Comparison of ENCODE assay signal across 12 cellular contexts in genomic region chr9:136572003-136572595, GRCh38. TPM values are rescaled to one million over a fixed set of nuclear protein-coding genes. Genes with fewer than 3 reads are reported as not detected.
DNase-seq lines count a peak whose midpoint lies in the region; ATAC-seq, FAIRE-seq and TF ChIP-seq lines count a peak whose summit lies in the region.
"Had no signal": no experiment of that assay in that cellular context is flagged by ENCODE, and none has a peak within 500 bp of the region (broad histone marks: within the 10 kb centered on the region; RNA-seq: fewer than 3 reads in every experiment).

No MANE protein-coding gene starts in this region.

- DNase-seq in H54 (ENCODE audit: insufficient read length, low spot score) (no peak), astrocyte of the cerebellum (ENCODE audit: low read depth) (peak; percentile 59), hepatocyte (ENCODE audit: low spot score) (peak; percentile 69), retina (peak; percentile 85), mammary epithelial cell (no peak), glutamatergic neuron (no peak), DMS 273 treated with DMSO at 0.1 percent for 48 hours (lab: John Stamatoyannopoulos, UW) (no peak)
- DNase-seq: activated naive CD4-positive, alpha-beta T cell treated with Interleukin-2 at 50 U/mL for 16 hours; DMS79 treated with DMSO at 0.1 percent for 48 hours; NCI-H2107 had no signal

- H3K27me3 ChIP-seq in hepatocyte = no peaks in the 10 kb centered on the region
- no peaks in the 10 kb centered on the region for H3K27me3 ChIP-seq in mammary epithelial cell (ENCODE audit: insufficient read depth, low read length)

- H3K27ac ChIP-seq in hepatocyte (no peak overlapping the region), mammary epithelial cell (ENCODE audit: insufficient read depth, low read depth, low read length) (no peak overlapping the region)

- in situ Hi-C loops in astrocyte of the cerebellum (cut with HindIII; ENCODE audit: low sequenced_read_pairs) (no loop called here), mammary epithelial cell (cut with MboI; ENCODE audit: low sequenced_read_pairs in 2 of 2) (no loop called here)

- dilution Hi-C loops in mammary epithelial cell (cut with HindIII; ENCODE audit: low sequenced_read_pairs) = no loop called here

- no peak overlapping the region for H2AFZ ChIP-seq in hepatocyte
- no peak overlapping the region for H2AFZ ChIP-seq in mammary epithelial cell (ENCODE audit: low read depth, low read length)

- H3K79me2 ChIP-seq in hepatocyte = no peaks in the 10 kb centered on the region
- no peaks in the 10 kb centered on the region for H3K79me2 ChIP-seq in mammary epithelial cell (ENCODE audit: insufficient read depth, low read length)

- peak; percentile 29; the same call in 1 of the 2 replicates for TF ChIP-seq POLR2A in H54 (IDR thresholded peaks at IDR 0.05; ENCODE audit: low read depth, low read length)

- H4K20me1 ChIP-seq in hepatocyte (ENCODE audit: insufficient read depth, poor library complexity, severe bottlenecking) (no peaks in the 10 kb centered on the region), mammary epithelial cell (ENCODE audit: insufficient read depth, low read length) (no peaks in the 10 kb centered on the region)

- H3K36me3 ChIP-seq in hepatocyte (replicated peaks; ENCODE audit: insufficient read depth, low read depth) (no peaks in the 10 kb centered on the region), mammary epithelial cell (ENCODE audit: insufficient read depth, low read length) (no peaks in the 10 kb centered on the region)

- TF ChIP-seq CTCF in astrocyte of the cerebellum (IDR thresholded peaks at IDR 0.05; ENCODE audit: low read depth, low read length, missing control alignments) (no peak), hepatocyte (IDR thresholded peaks at IDR 0.05; ENCODE audit: poor library complexity) (no peak), mammary epithelial cell (conservative IDR thresholded peaks at IDR 0.05 in 1 of 2, IDR thresholded peaks at IDR 0.05 in 1 of 2; ENCODE audit: extremely low read depth in 1 of 2, insufficient read depth in 1 of 2, low read depth in 1 of 2, low read length in 2 of 2) (no peak), glutamatergic neuron (IDR thresholded peaks at IDR 0.05; ENCODE audit: partially characterized antibody, unreplicated experiment) (no peak)

- H3K27ac Mint-ChIP-seq in glutamatergic neuron (ENCODE audit: unreplicated experiment) = no peak overlapping the region
- H3K27ac Mint-ChIP-seq: stimulated activated naive CD8-positive, alpha-beta T cell treated with anti-CD3 and anti-CD28 coated beads, Interleukin-15, Interleukin-2, amounts not matched to agents 100 ng/mL and 50 ng/mL, for 24 hours had no signal

- no TSS peak for BruUV-seq in mammary epithelial cell (replicated peaks; lab: Mats Ljungman, UMichigan)

- no peak overlapping the region for H3K4me3 Mint-ChIP-seq in glutamatergic neuron (ENCODE audit: unreplicated experiment)
- H3K4me3 Mint-ChIP-seq: stimulated activated naive CD8-positive, alpha-beta T cell treated with anti-CD3 and anti-CD28 coated beads, Interleukin-15, Interleukin-2, amounts not matched to agents 100 ng/mL and 50 ng/mL, for 24 hours had no signal

- intact Hi-C loops in mammary epithelial cell (cut with micrococcal nuclease) = no loop called here

- CTCF ChIA-PET in mammary epithelial cell (lab: Charles Lee; ENCODE audit: low non-redundant PET) = no interaction called here

- no peak overlapping the region for H3K4me2 ChIP-seq in hepatocyte
- H3K4me2 ChIP-seq in mammary epithelial cell (ENCODE audit: insufficient read depth, low read depth, low read length) = no peak overlapping the region

- H3K9ac ChIP-seq in mammary epithelial cell (ENCODE audit: insufficient read depth, low read length) = no peak overlapping the region

- H3K4me1 Mint-ChIP-seq in glutamatergic neuron (ENCODE audit: low read depth, unreplicated experiment) = peaks cover 7% of the 10 kb centered on the region

- peaks cover 11% of the 10 kb centered on the region for H3K27me3 Mint-ChIP-seq in glutamatergic neuron (ENCODE audit: unreplicated experiment)
- H3K27me3 Mint-ChIP-seq: stimulated activated naive CD8-positive, alpha-beta T cell treated with anti-CD3 and anti-CD28 coated beads, Interleukin-15, Interleukin-2, amounts not matched to agents 100 ng/mL and 50 ng/mL, for 24 hours had no signal

- H3K36me3 Mint-ChIP-seq in glutamatergic neuron (ENCODE audit: unreplicated experiment) = no peaks in the 10 kb centered on the region

- H3K4me3 ChIP-seq in astrocyte of the cerebellum (ENCODE audit: low read depth, low read length) (no peak overlapping the region), hepatocyte (no peak overlapping the region), mammary epithelial cell (replicated peaks in 1 of 3; ENCODE audit: insufficient read depth in 1 of 3, low read depth in 2 of 3, low read length in 3 of 3) (no peak overlapping the region)

- no peaks in the 10 kb centered on the region for H3K9me2 ChIP-seq in hepatocyte (replicated peaks; ENCODE audit: insufficient read depth)

- H3K9me3 ChIP-seq in hepatocyte (ENCODE audit: low read depth) (no peaks in the 10 kb centered on the region), mammary epithelial cell (replicated peaks; ENCODE audit: insufficient read depth, low read length) (no peaks in the 10 kb centered on the region)

- H3K4me1 ChIP-seq in hepatocyte (ENCODE audit: insufficient read depth) (peaks cover 35% of the 10 kb centered on the region), mammary epithelial cell (ENCODE audit: insufficient read depth, low read length) (peaks cover 27% of the 10 kb centered on the region)

- no peak for FAIRE-seq in H54 (lab: Jason Lieb, UNC)

- ATAC-seq in HG03439 (IDR thresholded peaks at IDR 0.05; ENCODE audit: unreplicated experiment) = no peak

- WGBS in hepatocyte (ENCODE audit: low lambda C conversion rate, missing lambda C conversion rate) = 26% methylated on average over 13 of the region's 13 CpGs
- WGBS in mammary epithelial cell (ENCODE audit: low coverage, missing lambda C conversion rate) = 50% methylated on average over 11 of the region's 13 CpGs

- peaks cover 14% of the 10 kb centered on the region for H3K9me3 Mint-ChIP-seq in glutamatergic neuron (ENCODE audit: unreplicated experiment)
- H3K9me3 Mint-ChIP-seq: stimulated activated naive CD8-positive, alpha-beta T cell treated with anti-CD3 and anti-CD28 coated beads, Interleukin-15, Interleukin-2, amounts not matched to agents 100 ng/mL and 50 ng/mL, for 24 hours had no signal

RNA-seq across cellular contexts. Expression of gene NOTCH1, which starts 26.3 kb away (rescaled TPM):
- total RNA-seq in hepatocyte = 4.3 and 6.5 TPM in 2 replicates
- polyA plus RNA-seq in hepatocyte = 5.3 and 8.3 TPM in 2 replicates
- 100 to 1,000 TPM; 170 to 189 TPM for total RNA-seq in mammary epithelial cell
- polyA plus RNA-seq in mammary epithelial cell = 17.6 TPM
- 39.0 TPM for polyA minus RNA-seq in mammary epithelial cell
- 64.2 TPM for total RNA-seq in glutamatergic neuron (ENCODE audit: unreplicated experiment)

Comparison
In these comparisons a context has a peak if more than half of its experiments do, and no peak if none do; other contexts are left out.
1. DNase-seq: peak in astrocyte of the cerebellum (single experiment), hepatocyte (single experiment) and retina (single experiment); none in H54 (single experiment), mammary epithelial cell (single experiment), glutamatergic neuron (single experiment) and DMS 273 treated with DMSO at 0.1 percent for 48 hours (single experiment).